12 cellular contexts compared by ENCODE assay signal in genomic region chr3:175274474-175275218, GRCh38.
A peak's percentile ranks its signal among the peaks of the same experiment; 100 is the strongest.
DNase-seq lines count a peak whose midpoint lies in the region; ATAC-seq and TF ChIP-seq lines count a peak whose summit lies in the region.
"Had no signal": no experiment of that assay in that cellular context is flagged by ENCODE, and none has a peak within 500 bp of the region (broad histone marks: within the 10 kb centered on the region; RNA-seq: fewer than 3 reads in every experiment).

No MANE protein-coding gene starts in this region.

- no peak overlapping the region for H3K4me3 Mint-ChIP-seq in mesothelial cell of epicardium

- no peak overlapping the region for H3K27ac Mint-ChIP-seq in mesothelial cell of epicardium

- H3K27ac ChIP-seq in coronary artery: no peak overlapping the region
- H3K27ac ChIP-seq: epithelial cell of prostate, stomach had no signal

- no peak overlapping the region for H3K4me3 ChIP-seq in coronary artery
- H3K4me3 ChIP-seq: stomach had no signal

- ATAC-seq in GM18909 (IDR thresholded peaks at IDR 0.05; ENCODE audit: poor library complexity, unreplicated experiment) (peak; percentile 49), HG02870 (IDR thresholded peaks at IDR 0.05; ENCODE audit: unreplicated experiment) (peak; percentile 58), HG03097 (IDR thresholded peaks at IDR 0.05; ENCODE audit: low FRiP score, unreplicated experiment) (no peak)

- H3K27me3 Mint-ChIP-seq in mesothelial cell of epicardium (ENCODE audit: low read depth): no peaks in the 10 kb centered on the region

- peaks cover 5% of the 10 kb centered on the region for H3K9me3 Mint-ChIP-seq in mesothelial cell of epicardium

- peaks cover 41% of the 10 kb centered on the region for H3K4me1 Mint-ChIP-seq in mesothelial cell of epicardium

- TF ChIP-seq CTCF in GM10266 (IDR thresholded peaks at IDR 0.05; ENCODE audit: control insufficient read depth, insufficient read depth, low read depth, missing control alignments) (no peak), mesothelial cell of epicardium (IDR thresholded peaks at IDR 0.05; ENCODE audit: unreplicated experiment) (no peak), coronary artery (IDR thresholded peaks at IDR 0.05) (no peak)

- peak; percentile 24 for DNase-seq in GM10266 (ENCODE audit: extremely low spot score)
- DNase-seq in NCI-H2196 treated with DMSO at 0.1 percent for 48 hours (lab: John Stamatoyannopoulos, UW; ENCODE audit: unreplicated experiment): peak; percentile 39
- no peak for DNase-seq in mesothelial cell of epicardium (ENCODE audit: low spot score in 2 of 2, unreplicated experiment in 2 of 2)
- DNase-seq in glomerular visceral epithelial cell (ENCODE audit: extremely low spot score): no peak
- no peak for DNase-seq in coronary artery (ENCODE audit: low spot score)
- DNase-seq: activated CD4-positive, alpha-beta T cell treated with anti-CD3 and anti-CD28 coated beads for 48 hours; NCI-H748 treated with DMSO at 0.1 percent for 48 hours; stomach had no signal

- H3K36me3 Mint-ChIP-seq in mesothelial cell of epicardium: no peaks in the 10 kb centered on the region

Comparison
In these comparisons a context has a peak if more than half of its experiments do, and no peak if none do; other contexts are left out.
1. DNase-seq: peak in GM10266 (single experiment) and NCI-H2196 treated with DMSO at 0.1 percent for 48 hours (single experiment); none in mesothelial cell of epicardium (0 of 2), glomerular visceral epithelial cell (single experiment) and coronary artery (single experiment).